ENCODE assay signal across 1 cellular context in genomic region chr1:173422456-173422976, GRCh38.
A peak's percentile ranks its signal among the peaks of the same experiment; 100 is the strongest.
TF ChIP-seq lines count a peak whose summit lies in the region.

No MANE protein-coding gene starts in this region.

TF ChIP-seq in K562, 482 proteins besides CTCF, POLR2A, EP300 and RAD21 (continued from another document):
- TF ChIP-seq BRD9 (IDR thresholded peaks at IDR 0.05; ENCODE audit: low read depth, partially characterized antibody), result no peak
- TF ChIP-seq PRDM10 (IDR thresholded peaks at IDR 0.05; ENCODE audit: partially characterized antibody), result peak; percentile 61
- TF ChIP-seq ZNF121 (CRISPR knock-in tag; conservative IDR thresholded peaks at IDR 0.05), result no peak
- no peak for TF ChIP-seq XRCC3 (IDR thresholded peaks at IDR 0.05)
- peak; percentile 64; the same call in 1 of the 2 replicates for TF ChIP-seq NR2C2 (CRISPR knock-in tag; IDR thresholded peaks at IDR 0.05)
- peak; percentile 80 for TF ChIP-seq NR2C2 (tag; IDR thresholded peaks at IDR 0.05)
- peak; percentile 55 for TF ChIP-seq USF1 (CRISPR knock-in tag; IDR thresholded peaks at IDR 0.05)
